In the genomic region with DNA sequence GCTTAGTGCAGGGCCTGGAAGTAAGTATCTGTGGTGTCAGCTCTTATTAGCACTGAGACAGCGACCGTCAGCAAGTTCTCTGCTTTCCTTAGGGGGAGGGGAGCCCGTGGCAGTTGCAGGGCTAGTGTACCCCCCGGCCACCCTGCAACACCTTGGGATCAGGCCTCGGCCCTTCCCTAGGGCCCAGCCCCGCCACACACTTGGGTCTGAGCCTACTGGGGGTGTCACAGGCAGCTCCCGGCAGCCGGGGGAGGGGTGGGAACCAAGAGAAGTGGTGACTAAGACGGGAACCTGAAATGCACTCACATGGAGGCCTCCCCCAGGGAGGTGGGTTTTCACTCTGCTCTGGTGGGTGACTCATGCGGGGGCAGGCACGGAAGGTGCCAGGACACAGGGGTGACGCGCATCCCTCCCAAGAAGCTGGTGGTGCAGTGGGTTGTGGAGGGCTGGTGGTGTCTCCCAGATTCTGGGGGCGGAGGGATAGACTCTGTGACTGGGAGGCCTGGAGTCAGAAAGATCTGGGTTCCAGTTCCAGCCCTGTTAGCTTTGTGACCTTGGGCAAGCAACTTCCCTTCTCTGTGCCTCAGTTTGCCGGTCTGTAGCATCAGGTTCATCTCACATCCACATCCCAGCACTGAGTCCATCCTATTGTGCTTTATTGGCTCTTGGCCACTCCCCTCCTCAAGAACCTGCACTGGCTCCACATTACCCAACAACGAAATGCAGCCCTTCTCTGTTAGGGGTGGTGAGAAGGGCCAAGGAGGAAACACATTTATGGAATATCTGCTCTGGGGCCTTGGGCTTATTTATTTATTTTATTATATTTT, we compare ENCODE assay signal across 1 cellular context.
A peak's percentile ranks its signal among the peaks of the same experiment; 100 is the strongest.
TF ChIP-seq lines count a peak whose summit lies in the region.

No MANE protein-coding gene starts in this region.

TF ChIP-seq in K562, 482 proteins besides CTCF, POLR2A, EP300 and RAD21 (continued from another document and continues in another):
- TF ChIP-seq ZNF592 (IDR thresholded peaks at IDR 0.05) (peak; percentile 68), MAFK (IDR thresholded peaks at IDR 0.05; ENCODE audit: low read length) (no peak), SRSF7 (optimal IDR thresholded peaks at IDR 0.05; ENCODE audit: low read depth, low read length) (no peak), ZSCAN32 (CRISPR knock-in tag; IDR thresholded peaks at IDR 0.05) (no peak), MAZ (CRISPR knock-in tag; conservative IDR thresholded peaks at IDR 0.05 in 1 of 2, IDR thresholded peaks at IDR 0.05 in 1 of 2) (no peak; a peak in 2 of 4 replicates), CC2D1A (IDR thresholded peaks at IDR 0.05) (0 out of 2 replicates have a peak, but pooled peaks have one; percentile 8), ZNF174 (CRISPR knock-in tag; IDR thresholded peaks at IDR 0.05) (no peak), E2F6 (IDR thresholded peaks at IDR 0.05; ENCODE audit: borderline replicate concordance in 1 of 2, extremely low read depth in 1 of 2, insufficient read depth in 1 of 2, insufficient read length in 1 of 2, low read depth in 1 of 2, low read length in 1 of 2, poor library complexity in 1 of 2, severe bottlenecking in 1 of 2) (no peak), ZNF146 (CRISPR knock-in tag; IDR thresholded peaks at IDR 0.05; ENCODE audit: unreplicated experiment) (no peak), ZKSCAN3 (CRISPR knock-in tag; IDR thresholded peaks at IDR 0.05) (no peak), CBX1 (IDR thresholded peaks at IDR 0.05; ENCODE audit: low read depth) (peak; percentile 74), PTRF (tag; IDR thresholded peaks at IDR 0.05) (no peak), ZNF274 (IDR thresholded peaks at IDR 0.05; ENCODE audit: borderline replicate concordance, low read depth, low read length) (no peak), NEUROD1 (IDR thresholded peaks at IDR 0.05; ENCODE audit: borderline replicate concordance, low read depth, low read length, partially characterized antibody) (peak; percentile 90), CUX1 (CRISPR knock-in tag; IDR thresholded peaks at IDR 0.05) (no peak), ZNF184 (CRISPR knock-in tag; IDR thresholded peaks at IDR 0.05) (no peak), ZNF3 (CRISPR knock-in tag; IDR thresholded peaks at IDR 0.05) (no peak), MCM5 (IDR thresholded peaks at IDR 0.05; ENCODE audit: low read depth) (no peak), SMAD4 (CRISPR knock-in tag; conservative IDR thresholded peaks at IDR 0.05) (no peak), YBX1 (IDR thresholded peaks at IDR 0.05) (no peak), ZNF23 (CRISPR knock-in tag; IDR thresholded peaks at IDR 0.05) (no peak), ZNF75A (CRISPR knock-in tag; IDR thresholded peaks at IDR 0.05) (no peak), WHSC1 (IDR thresholded peaks at IDR 0.05; ENCODE audit: low read length) (no peak), NFYB (IDR thresholded peaks at IDR 0.05; ENCODE audit: extremely low read depth, insufficient read length) (no peak)
- TF ChIP-seq, protein P1, sequence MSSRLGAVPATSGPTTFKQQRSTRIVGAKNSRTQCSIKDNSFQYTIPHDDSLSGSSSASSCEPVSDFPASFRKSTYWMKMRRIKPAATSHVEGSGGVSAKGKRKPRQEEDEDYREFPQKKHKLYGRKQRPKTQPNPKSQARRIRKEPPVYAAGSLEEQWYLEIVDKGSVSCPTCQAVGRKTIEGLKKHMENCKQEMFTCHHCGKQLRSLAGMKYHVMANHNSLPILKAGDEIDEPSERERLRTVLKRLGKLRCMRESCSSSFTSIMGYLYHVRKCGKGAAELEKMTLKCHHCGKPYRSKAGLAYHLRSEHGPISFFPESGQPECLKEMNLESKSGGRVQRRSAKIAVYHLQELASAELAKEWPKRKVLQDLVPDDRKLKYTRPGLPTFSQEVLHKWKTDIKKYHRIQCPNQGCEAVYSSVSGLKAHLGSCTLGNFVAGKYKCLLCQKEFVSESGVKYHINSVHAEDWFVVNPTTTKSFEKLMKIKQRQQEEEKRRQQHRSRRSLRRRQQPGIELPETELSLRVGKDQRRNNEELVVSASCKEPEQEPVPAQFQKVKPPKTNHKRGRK (tag; IDR thresholded peaks at IDR 0.05), result no peak
- TF ChIP-seq, protein P2, sequence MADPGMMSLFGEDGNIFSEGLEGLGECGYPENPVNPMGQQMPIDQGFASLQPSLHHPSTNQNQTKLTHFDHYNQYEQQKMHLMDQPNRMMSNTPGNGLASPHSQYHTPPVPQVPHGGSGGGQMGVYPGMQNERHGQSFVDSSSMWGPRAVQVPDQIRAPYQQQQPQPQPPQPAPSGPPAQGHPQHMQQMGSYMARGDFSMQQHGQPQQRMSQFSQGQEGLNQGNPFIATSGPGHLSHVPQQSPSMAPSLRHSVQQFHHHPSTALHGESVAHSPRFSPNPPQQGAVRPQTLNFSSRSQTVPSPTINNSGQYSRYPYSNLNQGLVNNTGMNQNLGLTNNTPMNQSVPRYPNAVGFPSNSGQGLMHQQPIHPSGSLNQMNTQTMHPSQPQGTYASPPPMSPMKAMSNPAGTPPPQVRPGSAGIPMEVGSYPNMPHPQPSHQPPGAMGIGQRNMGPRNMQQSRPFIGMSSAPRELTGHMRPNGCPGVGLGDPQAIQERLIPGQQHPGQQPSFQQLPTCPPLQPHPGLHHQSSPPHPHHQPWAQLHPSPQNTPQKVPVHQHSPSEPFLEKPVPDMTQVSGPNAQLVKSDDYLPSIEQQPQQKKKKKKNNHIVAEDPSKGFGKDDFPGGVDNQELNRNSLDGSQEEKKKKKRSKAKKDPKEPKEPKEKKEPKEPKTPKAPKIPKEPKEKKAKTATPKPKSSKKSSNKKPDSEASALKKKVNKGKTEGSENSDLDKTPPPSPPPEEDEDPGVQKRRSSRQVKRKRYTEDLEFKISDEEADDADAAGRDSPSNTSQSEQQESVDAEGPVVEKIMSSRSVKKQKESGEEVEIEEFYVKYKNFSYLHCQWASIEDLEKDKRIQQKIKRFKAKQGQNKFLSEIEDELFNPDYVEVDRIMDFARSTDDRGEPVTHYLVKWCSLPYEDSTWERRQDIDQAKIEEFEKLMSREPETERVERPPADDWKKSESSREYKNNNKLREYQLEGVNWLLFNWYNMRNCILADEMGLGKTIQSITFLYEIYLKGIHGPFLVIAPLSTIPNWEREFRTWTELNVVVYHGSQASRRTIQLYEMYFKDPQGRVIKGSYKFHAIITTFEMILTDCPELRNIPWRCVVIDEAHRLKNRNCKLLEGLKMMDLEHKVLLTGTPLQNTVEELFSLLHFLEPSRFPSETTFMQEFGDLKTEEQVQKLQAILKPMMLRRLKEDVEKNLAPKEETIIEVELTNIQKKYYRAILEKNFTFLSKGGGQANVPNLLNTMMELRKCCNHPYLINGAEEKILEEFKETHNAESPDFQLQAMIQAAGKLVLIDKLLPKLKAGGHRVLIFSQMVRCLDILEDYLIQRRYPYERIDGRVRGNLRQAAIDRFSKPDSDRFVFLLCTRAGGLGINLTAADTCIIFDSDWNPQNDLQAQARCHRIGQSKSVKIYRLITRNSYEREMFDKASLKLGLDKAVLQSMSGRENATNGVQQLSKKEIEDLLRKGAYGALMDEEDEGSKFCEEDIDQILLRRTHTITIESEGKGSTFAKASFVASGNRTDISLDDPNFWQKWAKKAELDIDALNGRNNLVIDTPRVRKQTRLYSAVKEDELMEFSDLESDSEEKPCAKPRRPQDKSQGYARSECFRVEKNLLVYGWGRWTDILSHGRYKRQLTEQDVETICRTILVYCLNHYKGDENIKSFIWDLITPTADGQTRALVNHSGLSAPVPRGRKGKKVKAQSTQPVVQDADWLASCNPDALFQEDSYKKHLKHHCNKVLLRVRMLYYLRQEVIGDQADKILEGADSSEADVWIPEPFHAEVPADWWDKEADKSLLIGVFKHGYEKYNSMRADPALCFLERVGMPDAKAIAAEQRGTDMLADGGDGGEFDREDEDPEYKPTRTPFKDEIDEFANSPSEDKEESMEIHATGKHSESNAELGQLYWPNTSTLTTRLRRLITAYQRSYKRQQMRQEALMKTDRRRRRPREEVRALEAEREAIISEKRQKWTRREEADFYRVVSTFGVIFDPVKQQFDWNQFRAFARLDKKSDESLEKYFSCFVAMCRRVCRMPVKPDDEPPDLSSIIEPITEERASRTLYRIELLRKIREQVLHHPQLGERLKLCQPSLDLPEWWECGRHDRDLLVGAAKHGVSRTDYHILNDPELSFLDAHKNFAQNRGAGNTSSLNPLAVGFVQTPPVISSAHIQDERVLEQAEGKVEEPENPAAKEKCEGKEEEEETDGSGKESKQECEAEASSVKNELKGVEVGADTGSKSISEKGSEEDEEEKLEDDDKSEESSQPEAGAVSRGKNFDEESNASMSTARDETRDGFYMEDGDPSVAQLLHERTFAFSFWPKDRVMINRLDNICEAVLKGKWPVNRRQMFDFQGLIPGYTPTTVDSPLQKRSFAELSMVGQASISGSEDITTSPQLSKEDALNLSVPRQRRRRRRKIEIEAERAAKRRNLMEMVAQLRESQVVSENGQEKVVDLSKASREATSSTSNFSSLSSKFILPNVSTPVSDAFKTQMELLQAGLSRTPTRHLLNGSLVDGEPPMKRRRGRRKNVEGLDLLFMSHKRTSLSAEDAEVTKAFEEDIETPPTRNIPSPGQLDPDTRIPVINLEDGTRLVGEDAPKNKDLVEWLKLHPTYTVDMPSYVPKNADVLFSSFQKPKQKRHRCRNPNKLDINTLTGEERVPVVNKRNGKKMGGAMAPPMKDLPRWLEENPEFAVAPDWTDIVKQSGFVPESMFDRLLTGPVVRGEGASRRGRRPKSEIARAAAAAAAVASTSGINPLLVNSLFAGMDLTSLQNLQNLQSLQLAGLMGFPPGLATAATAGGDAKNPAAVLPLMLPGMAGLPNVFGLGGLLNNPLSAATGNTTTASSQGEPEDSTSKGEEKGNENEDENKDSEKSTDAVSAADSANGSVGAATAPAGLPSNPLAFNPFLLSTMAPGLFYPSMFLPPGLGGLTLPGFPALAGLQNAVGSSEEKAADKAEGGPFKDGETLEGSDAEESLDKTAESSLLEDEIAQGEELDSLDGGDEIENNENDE (IDR thresholded peaks at IDR 0.05; ENCODE audit: low read depth, low read length), result no peak
